In the genomic region with DNA sequence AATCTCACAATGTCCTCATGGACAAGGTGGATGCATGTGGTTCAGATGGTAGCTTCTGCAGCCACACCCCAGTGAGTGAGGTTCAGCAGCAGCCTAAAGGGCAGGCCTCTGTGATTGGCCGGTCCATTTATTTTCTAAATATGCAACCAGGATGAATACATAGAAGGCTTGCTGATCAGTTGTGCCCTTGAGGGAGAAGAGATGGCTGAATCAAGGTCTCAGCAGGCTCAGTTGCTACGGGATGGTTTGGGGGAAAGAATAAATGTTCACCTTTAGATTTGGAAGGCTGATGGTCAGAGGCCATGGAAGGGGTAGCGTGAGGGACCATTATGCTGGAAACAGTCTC, we compare ENCODE assay signal across 24 cellular contexts. TPM values are rescaled to one million over a fixed set of nuclear protein-coding genes. Genes with fewer than 3 reads are reported as not detected.
A peak's percentile ranks its signal among the peaks of the same experiment; 100 is the strongest.
DNase-seq lines count a peak whose midpoint lies in the region; ATAC-seq, FAIRE-seq and TF ChIP-seq lines count a peak whose summit lies in the region.
"Had no signal": no experiment of that assay in that cellular context is flagged by ENCODE, and none has a peak within 500 bp of the region (broad histone marks: within the 10 kb centered on the region; RNA-seq: fewer than 3 reads in every experiment).

No MANE protein-coding gene starts in this region.

- TF ChIP-seq POLR2A in K562 (conservative IDR thresholded peaks at IDR 0.05), result no peak

- FAIRE-seq in K562 (lab: Jason Lieb, UNC) (no peak), urothelium cell line (lab: Jason Lieb, UNC) (no peak)
- FAIRE-seq: A204.1, D721Med, GM12892, H1 had no signal

- CTCF ChIA-PET in K562 (lab: Yijun Ruan, JAX; ENCODE audit: low intra/inter-chr PET ratio), result no interaction called here

- H3K9me1 ChIP-seq in K562 (ENCODE audit: control insufficient read depth, insufficient read depth, low read length), result no peaks in the 10 kb centered on the region

- POLR2A ChIA-PET in K562 (lab: Yijun Ruan, JAX), result interaction anchor here (1.1 to 1.2 kb wide), 2 partner anchors 37 to 65 kb away, joined by 3 read pairs; no protein-coding TSS in a partner anchor

- DNase-seq in AG08396 (ENCODE audit: low spot score), result peak; percentile 3
- no peak for DNase-seq in K562 (ENCODE audit: extremely low read depth in 1 of 4, low spot score in 3 of 4)
- no peak for DNase-seq in neural crest cell (ENCODE audit: low read depth, low spot score)
- DNase-seq in urothelium cell line (ENCODE audit: low spot score), result no peak
- DNase-seq in G401 (ENCODE audit: low spot score), result no peak
- DNase-seq: AML-193; BE2C; CD4-positive, alpha-beta T cell; CD8-positive, alpha-beta memory T cell; DMS 273 treated with DMSO at 0.1 percent for 48 hours; DMS79; GF-D8; H7; HCEC 1CT had no signal

- peaks cover 18 to 59% of the 10 kb centered on the region in 2 experiments; a peak in 4 of 5 replicates for H3K27me3 ChIP-seq in K562 (ENCODE audit: control insufficient read depth in 2 of 2, insufficient read depth in 2 of 2, low read length in 2 of 2)
- H3K27me3 ChIP-seq: BE2C; BLaER1 treated with 17β-estradiol and CSF1 and Interleukin-3, amounts not matched to agents 10 nM and 100 nM had no signal

- no peaks in the 10 kb centered on the region for H3K4me1 Mint-ChIP-seq in neural crest cell
- H3K4me1 Mint-ChIP-seq: CD8-positive, alpha-beta memory T cell had no signal

- no peaks in the 10 kb centered on the region for H3K79me2 ChIP-seq in K562 (ENCODE audit: control insufficient read depth, insufficient read depth, low read length)

- no peaks in the 10 kb centered on the region for H3K36me3 ChIP-seq in K562 (ENCODE audit: control insufficient read depth, insufficient read depth, low read length)
- H3K36me3 ChIP-seq: BE2C; BLaER1 treated with 17β-estradiol and CSF1 and Interleukin-3, amounts not matched to agents 10 nM and 100 nM had no signal

- H3K4me3 ChIP-seq in K562, result no peak overlapping the region
- H3K4me3 ChIP-seq: BLaER1 treated with 17β-estradiol and CSF1 and Interleukin-3, amounts not matched to agents 10 nM and 100 nM; GM23248 had no signal

- no peak overlapping the region for H2AFZ ChIP-seq in K562 (ENCODE audit: low read depth, low read length)
- H2AFZ ChIP-seq: GM23248 had no signal

- H3K27ac ChIP-seq in K562 (ENCODE audit: extremely low read depth, low read depth, low read length), result no peak overlapping the region
- H3K27ac ChIP-seq: 22Rv1; BLaER1 treated with 17β-estradiol and CSF1 and Interleukin-3, amounts not matched to agents 10 nM and 100 nM; GM23248 had no signal

- no peaks in the 10 kb centered on the region for H3K27me3 Mint-ChIP-seq in neural crest cell (ENCODE audit: low read depth)

- no peak for TF ChIP-seq RAD21 in K562 (CRISPR knock-in tag; conservative IDR thresholded peaks at IDR 0.05 in 1 of 2, IDR thresholded peaks at IDR 0.05 in 1 of 2)

- no peak for TF ChIP-seq CTCF in K562 (IDR thresholded peaks at IDR 0.05 in 2 of 3, conservative IDR thresholded peaks at IDR 0.05 in 1 of 3; ENCODE audit: insufficient read depth in 2 of 3, low read depth in 1 of 3, low read length in 3 of 3)
- no peak for TF ChIP-seq CTCF in neural crest cell (conservative IDR thresholded peaks at IDR 0.05)

- no peak overlapping the region for H3K4me3 Mint-ChIP-seq in neural crest cell
- H3K4me3 Mint-ChIP-seq: CD14-positive monocyte; CD4-positive, alpha-beta T cell; CD8-positive, alpha-beta memory T cell had no signal

- no peaks in the 10 kb centered on the region for H3K9me3 Mint-ChIP-seq in neural crest cell
- H3K9me3 Mint-ChIP-seq: CD14-positive monocyte; CD4-positive, alpha-beta T cell; CD8-positive, alpha-beta memory T cell had no signal

- WGBS in K562 (ENCODE audit: insufficient coverage, low coverage, missing lambda C conversion rate), result 0% methylated on average over 3 of the region's 3 CpGs

- peaks cover 3% of the 10 kb centered on the region; the same call in 1 of the 2 replicates for H4K20me1 ChIP-seq in K562 (replicated peaks; ENCODE audit: control insufficient read depth, insufficient read depth, low read length)
- H4K20me1 ChIP-seq: BLaER1 treated with 17β-estradiol and CSF1 and Interleukin-3, amounts not matched to agents 10 nM and 100 nM had no signal

- H3K9ac ChIP-seq in K562 (ENCODE audit: insufficient read depth in 1 of 2, low read depth in 2 of 2, low read length in 2 of 2), result no peak overlapping the region
- H3K9ac ChIP-seq: BLaER1 treated with 17β-estradiol and CSF1 and Interleukin-3, amounts not matched to agents 10 nM and 100 nM; GM23248 had no signal

- ATAC-seq in K562, result no peak
- ATAC-seq in GM21360 (IDR thresholded peaks at IDR 0.05; ENCODE audit: unreplicated experiment), result no peak

- no peak for TF ChIP-seq EP300 in K562 (IDR thresholded peaks at IDR 0.05; ENCODE audit: low read length)

- BruUV-seq in K562 (replicated peaks; lab: Mats Ljungman, UMichigan), result no TSS peak

- peak overlapping the region; percentile 74 for H3K27ac Mint-ChIP-seq in neural crest cell (ENCODE audit: unreplicated experiment)
- H3K27ac Mint-ChIP-seq: CD4-positive, alpha-beta T cell; CD8-positive, alpha-beta memory T cell had no signal

- no peaks in the 10 kb centered on the region for H3K36me3 Mint-ChIP-seq in neural crest cell (ENCODE audit: low read depth)
- H3K36me3 Mint-ChIP-seq: CD14-positive monocyte; CD8-positive, alpha-beta memory T cell had no signal

- no peaks in the 10 kb centered on the region for H3K9me3 ChIP-seq in K562 (replicated peaks; ENCODE audit: control insufficient read depth, insufficient read depth, low read depth, low read length)
- H3K9me3 ChIP-seq: BE2C; BLaER1 treated with 17β-estradiol and CSF1 and Interleukin-3, amounts not matched to agents 10 nM and 100 nM had no signal

- in situ Hi-C loops in K562 (cut with MboI), result no loop called here
- in situ Hi-C loops in G401 (cut with HindIII; ENCODE audit: low sequenced_read_pairs), result no loop called here

- intact Hi-C loops in K562 (cut with micrococcal nuclease), result no loop called here

- peaks cover 4 to 11% of the 10 kb centered on the region in 2 experiments; a peak in 3 of 5 replicates for H3K4me1 ChIP-seq in K562 (replicated peaks in 1 of 2; ENCODE audit: control insufficient read depth in 2 of 2, insufficient read depth in 2 of 2, low read length in 2 of 2)
- H3K4me1 ChIP-seq: BE2C had no signal

- no peak overlapping the region for H3K4me2 ChIP-seq in K562 (ENCODE audit: insufficient read depth, low read length)
- H3K4me2 ChIP-seq: BLaER1 treated with 17β-estradiol and CSF1 and Interleukin-3, amounts not matched to agents 10 nM and 100 nM had no signal

TF ChIP-seq in K562, 482 proteins besides CTCF, POLR2A, EP300 and RAD21:
- TF ChIP-seq MXI1 (IDR thresholded peaks at IDR 0.05; ENCODE audit: low read depth, low read length), result no peak
- TF ChIP-seq, protein P1, sequence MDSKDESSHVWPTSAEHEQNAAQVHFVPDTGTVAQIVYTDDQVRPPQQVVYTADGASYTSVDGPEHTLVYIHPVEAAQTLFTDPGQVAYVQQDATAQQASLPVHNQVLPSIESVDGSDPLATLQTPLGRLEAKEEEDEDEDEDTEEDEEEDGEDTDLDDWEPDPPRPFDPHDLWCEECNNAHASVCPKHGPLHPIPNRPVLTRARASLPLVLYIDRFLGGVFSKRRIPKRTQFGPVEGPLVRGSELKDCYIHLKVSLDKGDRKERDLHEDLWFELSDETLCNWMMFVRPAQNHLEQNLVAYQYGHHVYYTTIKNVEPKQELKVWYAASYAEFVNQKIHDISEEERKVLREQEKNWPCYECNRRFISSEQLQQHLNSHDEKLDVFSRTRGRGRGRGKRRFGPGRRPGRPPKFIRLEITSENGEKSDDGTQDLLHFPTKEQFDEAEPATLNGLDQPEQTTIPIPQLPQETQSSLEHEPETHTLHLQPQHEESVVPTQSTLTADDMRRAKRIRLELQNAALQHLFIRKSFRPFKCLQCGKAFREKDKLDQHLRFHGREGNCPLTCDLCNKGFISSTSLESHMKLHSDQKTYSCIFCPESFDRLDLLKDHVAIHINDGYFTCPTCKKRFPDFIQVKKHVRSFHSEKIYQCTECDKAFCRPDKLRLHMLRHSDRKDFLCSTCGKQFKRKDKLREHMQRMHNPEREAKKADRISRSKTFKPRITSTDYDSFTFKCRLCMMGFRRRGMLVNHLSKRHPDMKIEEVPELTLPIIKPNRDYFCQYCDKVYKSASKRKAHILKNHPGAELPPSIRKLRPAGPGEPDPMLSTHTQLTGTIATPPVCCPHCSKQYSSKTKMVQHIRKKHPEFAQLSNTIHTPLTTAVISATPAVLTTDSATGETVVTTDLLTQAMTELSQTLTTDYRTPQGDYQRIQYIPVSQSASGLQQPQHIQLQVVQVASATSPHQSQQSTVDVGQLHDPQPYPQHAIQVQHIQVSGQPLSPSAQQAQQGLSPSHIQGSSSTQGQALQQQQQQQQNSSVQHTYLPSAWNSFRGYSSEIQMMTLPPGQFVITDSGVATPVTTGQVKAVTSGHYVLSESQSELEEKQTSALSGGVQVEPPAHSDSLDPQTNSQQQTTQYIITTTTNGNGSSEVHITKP (IDR thresholded peaks at IDR 0.05; ENCODE audit: partially characterized antibody), result peak; percentile 2

RNA-seq across cellular contexts. Expression of a gene that starts 53.7 kb away (rescaled TPM):
- total RNA-seq in K562 (2011; cell fraction: chromatin; rRNA removed; ENCODE audit: low replicate concordance), result not detected in 2 replicates
- total RNA-seq in K562 (2011; cell fraction: nucleolus; rRNA removed), result not detected in 2 replicates
- total RNA-seq in K562 (2011; cell fraction: nucleoplasm; rRNA removed), result not detected in 2 replicates
- not detected in 2 replicates for total RNA-seq in K562 (2014; rRNA removed)
- total RNA-seq in K562 (2014; rRNA removed; fragmentation: Illumina TruSeq; extraction: Trizol), result not detected in 2 replicates
- not detected in 2 replicates for total RNA-seq in K562 (2015; rRNA removed; fragmentation: Illumina TruSeq; extraction: Trizol)
- 0.13 and 0.18 TPM in 2 replicates for total RNA-seq in K562 (2021)
- not detected in 2 replicates for polyA plus RNA-seq in K562 (2011; rRNA removed)
- polyA plus RNA-seq in K562 (2011; cell fraction: cytosol; rRNA removed), result not detected in 2 replicates
- not detected in 2 replicates for polyA plus RNA-seq in K562 (2011; cell fraction: nucleus; rRNA removed)
- not detected in 2 replicates for polyA plus RNA-seq in K562 (2012)
- polyA plus RNA-seq in K562 (2014; fragmentation: Illumina TruSeq; extraction: Trizol), result not detected in 2 replicates
- not detected for polyA plus RNA-seq in K562 (2014; fragmentation: Nextera tagmentation; extraction: Ambion mirVana)
- polyA plus RNA-seq in K562 (2014; rRNA removed), result not detected in 2 replicates
- not detected in 2 replicates for polyA minus RNA-seq in K562 (2011; rRNA and poly(A)+ RNA removed)
- polyA minus RNA-seq in K562 (2011; cell fraction: cytosol; rRNA and poly(A)+ RNA removed), result not detected in 2 replicates
- not detected in 2 replicates for polyA minus RNA-seq in K562 (2011; cell fraction: nucleus; rRNA and poly(A)+ RNA removed)
- 0.27 and 0.61 TPM in 2 replicates for total RNA-seq in neural crest cell
- 0.25 and 0.58 TPM in 2 replicates for total RNA-seq in G401 (2014; rRNA removed; shearing (Covaris generic))
- total RNA-seq: CD4-positive, alpha-beta T cell; CD8-positive, alpha-beta memory T cell; GM23248 had no signal
- polyA plus RNA-seq: AG04450; CD14-positive monocyte; CD8-positive, alpha-beta memory T cell; GM23248 had no signal
